In the genomic region with DNA sequence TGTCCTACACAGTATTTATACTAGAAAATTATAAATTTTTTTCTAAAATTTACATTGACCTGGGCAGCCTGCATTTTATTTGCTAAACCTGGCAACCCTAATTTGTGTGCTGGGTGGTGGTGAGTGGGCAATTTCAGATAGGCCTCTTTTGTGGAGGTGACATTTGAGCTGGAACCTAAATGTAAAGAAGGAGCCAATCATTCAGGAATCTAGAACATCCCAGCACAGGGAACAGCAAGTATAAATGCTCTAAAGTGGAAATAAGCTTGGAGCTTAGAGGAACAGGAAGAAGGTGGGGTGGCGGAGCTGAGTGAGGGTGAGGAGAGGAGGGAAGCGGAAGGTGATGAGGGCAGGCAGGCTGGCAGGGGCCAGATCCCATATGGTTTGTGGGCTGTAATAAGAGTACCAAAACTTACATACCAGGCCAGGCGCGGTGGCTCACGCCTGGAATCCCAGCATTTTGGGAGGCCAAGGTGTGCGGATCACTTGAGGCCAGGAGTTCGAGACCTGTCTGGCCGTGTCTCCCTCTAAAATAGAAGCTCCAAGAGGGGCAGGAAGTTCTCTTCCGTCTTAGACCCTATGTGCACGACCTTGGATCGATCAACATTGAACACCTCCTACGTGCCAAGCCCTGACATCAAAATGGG, we compare ENCODE assay signal across 7 cellular contexts. TPM values are rescaled to one million over a fixed set of nuclear protein-coding genes. Genes with fewer than 3 reads are reported as not detected.
DNase-seq lines count a peak whose midpoint lies in the region; ATAC-seq and TF ChIP-seq lines count a peak whose summit lies in the region.

No MANE protein-coding gene starts in this region.

- peaks cover 11% of the 10 kb centered on the region for H3K36me3 Mint-ChIP-seq in activated naive CD4-positive, alpha-beta T cell treated with anti-CD3 and anti-CD28 coated beads, Interleukin-2, amount 50 U/mL, for 24 hours

- no peak for TF ChIP-seq EP300 in sigmoid colon (IDR thresholded peaks at IDR 0.05)

- TF ChIP-seq CTCF in right atrium auricular region (IDR thresholded peaks at IDR 0.05): no peak
- no peak for TF ChIP-seq CTCF in sigmoid colon (IDR thresholded peaks at IDR 0.05)

- peak overlapping the region; percentile 75 for H3K9ac ChIP-seq in HUES64 (ENCODE audit: low read depth, low read length)

- no peaks in the 10 kb centered on the region for H3K27me3 Mint-ChIP-seq in activated naive CD4-positive, alpha-beta T cell treated with anti-CD3 and anti-CD28 coated beads, Interleukin-2, amount 50 U/mL, for 24 hours

- peaks cover 35% of the 10 kb centered on the region for H3K4me1 Mint-ChIP-seq in activated naive CD4-positive, alpha-beta T cell treated with anti-CD3 and anti-CD28 coated beads, Interleukin-2, amount 50 U/mL, for 24 hours

- H3K4me1 ChIP-seq in HUES64 (ENCODE audit: insufficient read depth, low read length) (peaks cover 12% of the 10 kb centered on the region), right atrium auricular region (peaks cover 0 to 20% of the 10 kb centered on the region in 2 donors), sigmoid colon (peaks cover 0 to 20% (median 12%) of the 10 kb centered on the region in 4 donors)

- peaks cover 25% of the 10 kb centered on the region for H3K36me3 ChIP-seq in HUES64 (ENCODE audit: insufficient read depth, low read length)
- H3K36me3 ChIP-seq in right atrium auricular region: no peaks in the 10 kb centered on the region
- H3K36me3 ChIP-seq in sigmoid colon: no peaks in the 10 kb centered on the region

- H3K27ac ChIP-seq in HUES64 (ENCODE audit: low read depth, low read length): peak overlapping the region; percentile 83
- peak overlapping the region; percentile 96 for H3K27ac ChIP-seq in right atrium auricular region
- H3K27ac ChIP-seq in sigmoid colon: peak overlapping the region; percentile 89 to 99 (median 97)

- peak overlapping the region; percentile 97 for H3K4me3 ChIP-seq in HUES64 (ENCODE audit: low read length)
- H3K4me3 ChIP-seq in right atrium auricular region: peak overlapping the region; percentile 90 to 94
- peak overlapping the region; percentile 78 to 100 (median 96) for H3K4me3 ChIP-seq in sigmoid colon

- ATAC-seq in GM18517 (IDR thresholded peaks at IDR 0.05; ENCODE audit: unreplicated experiment): peak; percentile 2

- no peaks in the 10 kb centered on the region for H3K27me3 ChIP-seq in HUES64 (ENCODE audit: insufficient read depth, low read length)
- no peaks in the 10 kb centered on the region for H3K27me3 ChIP-seq in right atrium auricular region
- H3K27me3 ChIP-seq in sigmoid colon: no peaks in the 10 kb centered on the region

- peak overlapping the region; percentile 97 for H3K4me3 Mint-ChIP-seq in activated naive CD4-positive, alpha-beta T cell treated with anti-CD3 and anti-CD28 coated beads, Interleukin-2, amount 50 U/mL, for 24 hours

- 32% methylated on average over 12 of the region's 12 CpGs for WGBS in HUES64
- WGBS in sigmoid colon, 2 donors: 9% methylated on average over 12 of the region's 12 CpGs

- TF ChIP-seq POLR2A in sigmoid colon (IDR thresholded peaks at IDR 0.05): no peak

- H3K9me3 ChIP-seq in HUES64 (ENCODE audit: insufficient read depth, low read depth, low read length): no peaks in the 10 kb centered on the region
- no peaks in the 10 kb centered on the region for H3K9me3 ChIP-seq in right atrium auricular region
- no peaks in the 10 kb centered on the region for H3K9me3 ChIP-seq in sigmoid colon

- peak overlapping the region; percentile 99 for H3K27ac Mint-ChIP-seq in activated naive CD4-positive, alpha-beta T cell treated with anti-CD3 and anti-CD28 coated beads, Interleukin-2, amount 50 U/mL, for 24 hours

- H3K9me3 Mint-ChIP-seq in activated naive CD4-positive, alpha-beta T cell treated with anti-CD3 and anti-CD28 coated beads, Interleukin-2, amount 50 U/mL, for 24 hours: no peaks in the 10 kb centered on the region

- intact Hi-C loops in sigmoid colon (cut with DNase I): no loop called here

- DNase-seq in right atrium auricular region (ENCODE audit: low spot score): peak; percentile 64
- DNase-seq in sigmoid colon: peak; percentile 73
- no peak for DNase-seq in ureter (ENCODE audit: low spot score)
- no peak for DNase-seq in NCI-H2196 treated with DMSO at 0.1 percent for 48 hours (lab: John Stamatoyannopoulos, UW; ENCODE audit: unreplicated experiment)

RNA-seq across cellular contexts. Expression of a gene that starts 0.5 kb away (rescaled TPM):
- polyA plus RNA-seq in HUES64 (2013, experiment 1 of 2): 284 TPM
- 266 TPM for polyA plus RNA-seq in HUES64 (2013, experiment 2 of 2)
- 10 to 100 TPM; 27.0 to 32.0 TPM for total RNA-seq in right atrium auricular region
- total RNA-seq in sigmoid colon: 10 to 100 TPM; 34.6 to 43.9 (median 39.5) TPM
- polyA plus RNA-seq in sigmoid colon: 10 to 100 TPM; 10.2 to 30.4 (median 14.8) TPM
- 62.3 TPM for total RNA-seq in ureter

Comparison
In these comparisons a context has a peak if more than half of its experiments do, and no peak if none do; other contexts are left out.
1. DNase-seq: peak in right atrium auricular region (single experiment) and sigmoid colon (single experiment); none in ureter (single experiment) and NCI-H2196 treated with DMSO at 0.1 percent for 48 hours (single experiment).
2. Peak in every context shown above with its lines, with median percentiles within 50 percentile points of each other: H3K27ac ChIP-seq and H3K4me3 ChIP-seq.